ENCODE assay signal across 12 cellular contexts in genomic region chr16:88378836-88379693, GRCh38. TPM values are rescaled to one million over a fixed set of nuclear protein-coding genes. Genes with fewer than 3 reads are reported as not detected.
"Had no signal": no experiment of that assay in that cellular context is flagged by ENCODE, and none has a peak within 500 bp of the region (broad histone marks: within the 10 kb centered on the region; RNA-seq: fewer than 3 reads in every experiment).

No MANE protein-coding gene starts in this region.

- H3K27ac Mint-ChIP-seq: activated T-helper 1 cell treated with anti-CD3 and anti-CD28 coated beads, Interleukin-12 subunit alpha, Interleukin-12 subunit beta, Interleukin-2, Interleukin-4 antibody, amounts not matched to agents 30 ng/mL and 10 ng/mL and 1 ng/mL, durations not matched to agents 14 hours and 24 hours and 36 hours; stimulated activated memory B cell treated with anti-CD40 and anti-IgM and Interleukin-4, amounts not matched to agents 10 μg/mL and 1 μg/mL and 100 μg/mL, for 72 hours; T-helper 1 cell treated with Interleukin-12 subunit alpha and Interleukin-12 subunit beta and Interleukin-4 antibody, amounts not matched to agents 30 μg/mL and 1 μg/mL, for 36 hours had no signal

- DNase-seq: activated CD4-positive, alpha-beta T cell treated with anti-CD3 and anti-CD28 coated beads for 4 hours; activated naive CD4-positive, alpha-beta T cell treated with Interleukin-2 at 50 U/mL for 16 hours; caudate nucleus; effector CD4-positive, alpha-beta T cell; stimulated activated CD4-positive, alpha-beta T cell treated with anti-CD3 and anti-CD28 coated beads, Interleukin-1b, Interleukin-23, amount 100 ng/mL, for 48 hours had no signal

- H3K9me3 ChIP-seq: ovary, tibial artery had no signal

- H3K27me3 ChIP-seq: ovary had no signal

- H3K9me3 Mint-ChIP-seq: activated T-helper 1 cell treated with anti-CD3 and anti-CD28 coated beads, Interleukin-12 subunit alpha, Interleukin-12 subunit beta, Interleukin-2, Interleukin-4 antibody, amounts not matched to agents 30 ng/mL and 10 ng/mL and 1 ng/mL, durations not matched to agents 14 hours and 24 hours and 36 hours; stimulated activated memory B cell treated with anti-CD40 and anti-IgM and Interleukin-4, amounts not matched to agents 10 μg/mL and 1 μg/mL and 100 μg/mL, for 72 hours; T-helper 1 cell treated with Interleukin-12 subunit alpha and Interleukin-12 subunit beta and Interleukin-4 antibody, amounts not matched to agents 30 μg/mL and 1 μg/mL, for 36 hours had no signal

- H3K4me3 ChIP-seq: coronary artery, ovary, tibial artery had no signal

- H3K27ac ChIP-seq: coronary artery, ovary, tibial artery had no signal

- H3K36me3 Mint-ChIP-seq: stimulated activated memory B cell treated with anti-CD40 and anti-IgM and Interleukin-4, amounts not matched to agents 10 μg/mL and 1 μg/mL and 100 μg/mL, for 72 hours had no signal

- H3K36me3 ChIP-seq: ovary, tibial artery had no signal

- H3K4me3 Mint-ChIP-seq: activated T-helper 1 cell treated with anti-CD3 and anti-CD28 coated beads, Interleukin-12 subunit alpha, Interleukin-12 subunit beta, Interleukin-2, Interleukin-4 antibody, amounts not matched to agents 30 ng/mL and 10 ng/mL and 1 ng/mL, durations not matched to agents 14 hours and 24 hours and 36 hours; stimulated activated memory B cell treated with anti-CD40 and anti-IgM and Interleukin-4, amounts not matched to agents 10 μg/mL and 1 μg/mL and 100 μg/mL, for 72 hours; T-helper 1 cell treated with Interleukin-12 subunit alpha and Interleukin-12 subunit beta and Interleukin-4 antibody, amounts not matched to agents 30 μg/mL and 1 μg/mL, for 36 hours had no signal

- ATAC-seq: stimulated activated memory B cell treated with anti-CD40 and anti-IgM and Interleukin-4, amounts not matched to agents 10 μg/mL and 1 μg/mL and 100 μg/mL, for 72 hours had no signal

RNA-seq across cellular contexts. Expression of gene ZNF469, which starts 3.7 kb away (rescaled TPM):
- polyA plus RNA-seq: neural cell had no signal
